ENCODE assay signal across 20 cellular contexts in genomic region chr4:169014581-169014980, GRCh38. TPM values are rescaled to one million over a fixed set of nuclear protein-coding genes. Genes with fewer than 3 reads are reported as not detected.
DNase-seq lines count a peak whose midpoint lies in the region; ATAC-seq and TF ChIP-seq lines count a peak whose summit lies in the region.
"Had no signal": no experiment of that assay in that cellular context is flagged by ENCODE, and none has a peak within 500 bp of the region (broad histone marks: within the 10 kb centered on the region; RNA-seq: fewer than 3 reads in every experiment).

No MANE protein-coding gene starts in this region.

- H3K9me3 ChIP-seq in adipocyte (ENCODE audit: control insufficient read depth, low read length) (no peaks in the 10 kb centered on the region), tibial artery (no peaks in the 10 kb centered on the region), sigmoid colon (no peaks in the 10 kb centered on the region)
- H3K9me3 ChIP-seq: uterus had no signal

- H3K27ac Mint-ChIP-seq in nephron: peak overlapping the region; percentile 31 to 89 (median 48)
- H3K27ac Mint-ChIP-seq: activated CD8-positive, alpha-beta memory T cell treated with anti-CD3 and anti-CD28 coated beads, Interleukin-2, amount 10 ng/mL, durations not matched to agents 7 days and 5 days; activated naive CD4-positive, alpha-beta T cell treated with anti-CD3 and anti-CD28 coated beads, Interleukin-2, amount 50 U/mL, for 72 hours; memory B cell had no signal

- H3K36me3 ChIP-seq in adipocyte (ENCODE audit: control insufficient read depth, insufficient read depth, low read length, severe bottlenecking) (no peaks in the 10 kb centered on the region), tibial artery (no peaks in the 10 kb centered on the region), sigmoid colon (no peaks in the 10 kb centered on the region)
- H3K36me3 ChIP-seq: uterus had no signal

- H3K4me1 Mint-ChIP-seq in nephron: peaks cover 15% of the 10 kb centered on the region

- H3K4me3 Mint-ChIP-seq in nephron: no peak overlapping the region
- H3K4me3 Mint-ChIP-seq: activated CD8-positive, alpha-beta memory T cell treated with anti-CD3 and anti-CD28 coated beads, Interleukin-2, amount 10 ng/mL, durations not matched to agents 7 days and 5 days; memory B cell had no signal

- H3K4me1 ChIP-seq in adipocyte (ENCODE audit: control insufficient read depth, insufficient read depth, low read length) (peaks cover 37% of the 10 kb centered on the region), tibial artery (peaks cover 0 to 23% (median 2%) of the 10 kb centered on the region in 4 donors), sigmoid colon (peaks cover 0 to 7% (median 2%) of the 10 kb centered on the region in 4 donors)
- H3K4me1 ChIP-seq: uterus had no signal

- no peak for TF ChIP-seq EP300 in sigmoid colon (IDR thresholded peaks at IDR 0.05)

- intact Hi-C loops in tibial artery (cut with DNase I; ENCODE audit: low total_unique reads): loop anchor here (10.0 kb wide), 2 partner anchors 440 to 470 kb away; no protein-coding TSS in a partner anchor
- intact Hi-C loops in sigmoid colon (cut with DNase I): loop anchor here (5.0 to 10.0 kb wide), 2 partner anchors 90 to 473 kb away; no protein-coding TSS in a partner anchor

- no peak for TF ChIP-seq POLR2A in sigmoid colon (IDR thresholded peaks at IDR 0.05)

- peak overlapping the region; percentile 52 for H3K9ac ChIP-seq in adipocyte (ENCODE audit: low read length)

- H3K27me3 Mint-ChIP-seq in nephron (ENCODE audit: low read depth): no peaks in the 10 kb centered on the region
- H3K27me3 Mint-ChIP-seq: activated CD8-positive, alpha-beta memory T cell treated with anti-CD3 and anti-CD28 coated beads, Interleukin-2, amount 10 ng/mL, durations not matched to agents 7 days and 5 days had no signal

- 28 to 55% methylated on average over 2 of the region's 2 CpGs for WGBS in sigmoid colon, 2 donors

- no peak for TF ChIP-seq CTCF in nephron (IDR thresholded peaks at IDR 0.05; ENCODE audit: unreplicated experiment in 3 of 3)
- TF ChIP-seq CTCF in tibial artery (IDR thresholded peaks at IDR 0.05): no peak
- TF ChIP-seq CTCF in sigmoid colon (IDR thresholded peaks at IDR 0.05): no peak
- no peak for TF ChIP-seq CTCF in omental fat pad (IDR thresholded peaks at IDR 0.05)

- no peaks in the 10 kb centered on the region for H3K36me3 Mint-ChIP-seq in nephron (ENCODE audit: low read depth)
- H3K36me3 Mint-ChIP-seq: activated CD8-positive, alpha-beta memory T cell treated with anti-CD3 and anti-CD28 coated beads, Interleukin-2, amount 10 ng/mL, durations not matched to agents 7 days and 5 days; memory B cell had no signal

- ATAC-seq in omental fat pad (ENCODE audit: low FRiP score): no peak
- ATAC-seq: activated CD8-positive, alpha-beta memory T cell treated with anti-CD3 and anti-CD28 coated beads, Interleukin-2, amount 10 ng/mL, durations not matched to agents 7 days and 5 days; activated naive CD4-positive, alpha-beta T cell treated with anti-CD3 and anti-CD28 coated beads, Interleukin-2, amount 50 U/mL, for 72 hours; esophagus mucosa had no signal

- DNase-seq in HCEC 1CT (peak; percentile 17), adipocyte (ENCODE audit: low read depth) (no peak), tibial artery (no peak), sigmoid colon (no peak), omental fat pad (ENCODE audit: low spot score) (no peak)
- DNase-seq in NK-92 treated with Interleukin-12 subunit alpha and Interleukin-12 subunit beta, amount 100 ng/mL, for 24 hours (lab: John Stamatoyannopoulos, UW): no peak
- DNase-seq: activated CD4-positive, alpha-beta T cell treated with anti-CD3 and anti-CD28 coated beads for 48 hours; activated CD8-positive, alpha-beta memory T cell treated with anti-CD3 and anti-CD28 coated beads, Interleukin-2, amount 10 ng/mL, durations not matched to agents 7 days and 5 days; effector CD8-positive, alpha-beta T cell; NCI-H1105; NCI-H2029 treated with DMSO at 0.1 percent for 48 hours; NCI-H345; nucleus accumbens; stimulated activated CD4-positive, alpha-beta T cell treated with anti-CD3 and anti-CD28 coated beads, Interleukin-15, amount 100 ng/mL, for 24 hours; T-helper 1 cell had no signal

- no peaks in the 10 kb centered on the region for H3K27me3 ChIP-seq in adipocyte (replicated peaks; ENCODE audit: control insufficient read depth, insufficient read depth, low read length)
- H3K27me3 ChIP-seq in tibial artery: no peaks in the 10 kb centered on the region
- H3K27me3 ChIP-seq in sigmoid colon: no peaks in the 10 kb centered on the region
- H3K27me3 ChIP-seq: uterus had no signal

- H3K9me3 Mint-ChIP-seq in nephron: no peaks in the 10 kb centered on the region
- H3K9me3 Mint-ChIP-seq: activated naive CD4-positive, alpha-beta T cell treated with anti-CD3 and anti-CD28 coated beads, Interleukin-2, amount 50 U/mL, for 72 hours; memory B cell had no signal

- peak overlapping the region; percentile 12 for H3K4me3 ChIP-seq in adipocyte (ENCODE audit: low read length)
- H3K4me3 ChIP-seq in tibial artery: no peak overlapping the region
- H3K4me3 ChIP-seq in sigmoid colon: no peak overlapping the region
- H3K4me3 ChIP-seq: uterus had no signal

- H3K27ac ChIP-seq in tibial artery (peak overlapping the region; percentile 40 to 50), sigmoid colon (peak overlapping the region in 1 of 4 donors; percentile 53)

RNA-seq across cellular contexts. Expression of gene CBR4, which starts 4.5 kb away (rescaled TPM):
- total RNA-seq in sigmoid colon: 10 to 100 TPM; 13.4 to 23.9 (median 20.6) TPM
- 10 to 100 TPM in 2 of 3 donors, 1 to 10 TPM in 1; 8.4 to 16.4 (median 11.4) TPM for polyA plus RNA-seq in sigmoid colon
- 10 to 100 TPM in 2 of 4 donors, 1 to 10 TPM in 2; 8.5 to 21.9 (median 10.7) TPM for total RNA-seq in omental fat pad
